26 cellular contexts compared by ENCODE assay signal in the genomic region with DNA sequence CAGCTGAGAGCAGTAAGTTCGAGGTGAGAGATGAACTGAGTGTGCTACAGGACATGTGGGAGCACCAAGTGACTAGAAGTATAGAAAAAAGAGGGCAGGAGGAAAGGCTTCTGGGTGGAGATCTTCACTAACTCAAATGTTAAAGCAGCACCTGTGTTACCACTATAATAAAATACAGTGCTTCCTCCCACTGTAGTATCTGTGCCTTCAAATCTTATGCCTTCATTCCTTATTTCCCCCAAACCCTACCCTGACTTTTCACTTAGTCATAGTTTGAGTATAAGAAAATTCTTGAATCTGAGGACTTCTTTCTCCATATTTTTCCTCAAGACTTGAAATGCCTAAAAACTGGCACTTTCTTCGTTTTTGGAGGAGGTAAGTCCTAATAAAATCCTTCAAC.
DNase-seq lines count a peak whose midpoint lies in the region; ATAC-seq, FAIRE-seq and TF ChIP-seq lines count a peak whose summit lies in the region.
"Had no signal": no experiment of that assay in that cellular context is flagged by ENCODE, and none has a peak within 500 bp of the region (broad histone marks: within the 10 kb centered on the region; RNA-seq: fewer than 3 reads in every experiment).

No MANE protein-coding gene starts in this region.

- CTCF ChIA-PET in A549 (lab: Yijun Ruan, JAX), result interaction anchor here (1.0 to 2.1 kb wide), 4 partner anchors 11 to 131 kb away, joined by 3 to 9 read pairs (median 6); no protein-coding TSS in a partner anchor

- H3K4me3 ChIP-seq in A549, result no peak overlapping the region
- H3K4me3 ChIP-seq: BLaER1, GM12878 had no signal

- H3K27me3 Mint-ChIP-seq in T-helper 17 cell, result peaks cover 32% of the 10 kb centered on the region

- H3K4me2 ChIP-seq in A549, result no peak overlapping the region
- H3K4me2 ChIP-seq: BLaER1 had no signal

- no peak for FAIRE-seq in A549 (lab: Jason Lieb, UNC)
- FAIRE-seq: GM12878, GM12892, GM18507 had no signal

- no peak for TF ChIP-seq POLR2A in A549 (IDR thresholded peaks at IDR 0.05; ENCODE audit: low read length)

- 70% methylated on average over 2 of the region's 2 CpGs for WGBS in A549 (ENCODE audit: missing lambda C conversion rate)

- no peak for TF ChIP-seq EP300 in A549 (IDR thresholded peaks at IDR 0.05)

- no peak for TF ChIP-seq CTCF in A549 (IDR thresholded peaks at IDR 0.05)

- no peak for TF ChIP-seq RAD21 in A549 (conservative IDR thresholded peaks at IDR 0.05 in 1 of 2, IDR thresholded peaks at IDR 0.05 in 1 of 2)

- DNase-seq in A549 (ENCODE audit: low read depth in 1 of 2, low spot score in 1 of 2) (no peak), T-helper 17 cell (no peak), left lobe of liver (ENCODE audit: low spot score) (no peak), anterior cingulate cortex (lab: John Stamatoyannopoulos, UW) (no peak)
- DNase-seq in activated CD4-positive, alpha-beta T cell treated with anti-CD3 and anti-CD28 coated beads, Interleukin-2, amount 50 U/mL, for 48 hours, result no peak
- DNase-seq: ACHN; BE2C; C1 segment of cervical spinal cord; CD4-positive, alpha-beta memory T cell; CD4-positive, CD25-positive, alpha-beta regulatory T cell; CD8-positive, alpha-beta memory T cell; COR-L47; DMS 273 treated with DMSO at 0.1 percent for 48 hours; DMS153; DMS53; DMS79; DND-41; EL; GDM1 had no signal

- H3K36me3 Mint-ChIP-seq in T-helper 17 cell (ENCODE audit: low read depth), result no peaks in the 10 kb centered on the region
- H3K36me3 Mint-ChIP-seq: CD4-positive, alpha-beta memory T cell; CD4-positive, CD25-positive, alpha-beta regulatory T cell; CD8-positive, alpha-beta memory T cell had no signal

- peak; percentile 2 to 3; a peak in 2 of 6 replicates for ATAC-seq in A549
- ATAC-seq in T-helper 17 cell, result no peak
- peak; percentile 20 for ATAC-seq in left lobe of liver
- ATAC-seq in GM19397 (IDR thresholded peaks at IDR 0.05; ENCODE audit: unreplicated experiment), result no peak
- ATAC-seq: GM12878 had no signal

- POLR2A ChIA-PET in A549 (lab: Yijun Ruan, JAX), result no interaction called here

- peak overlapping the region; percentile 8 to 17; a peak in 1 of 6 replicates for H3K27ac ChIP-seq in A549
- H3K27ac ChIP-seq: 22Rv1, BLaER1 had no signal

- H3K9me3 ChIP-seq in A549, result peaks cover 2% of the 10 kb centered on the region; the same call in 1 of the 3 replicates
- H3K9me3 ChIP-seq in T-helper 17 cell (ENCODE audit: control insufficient read depth, low read length, poor library complexity, severe bottlenecking), result no peaks in the 10 kb centered on the region
- H3K9me3 ChIP-seq: BE2C had no signal

- peaks cover 3% of the 10 kb centered on the region for H3K4me1 Mint-ChIP-seq in T-helper 17 cell
- H3K4me1 Mint-ChIP-seq: CD14-positive monocyte; CD4-positive, alpha-beta memory T cell; CD4-positive, CD25-positive, alpha-beta regulatory T cell; CD8-positive, alpha-beta memory T cell had no signal

- H3K4me3 Mint-ChIP-seq in T-helper 17 cell, result no peak overlapping the region
- H3K4me3 Mint-ChIP-seq: CD14-positive monocyte; CD4-positive, alpha-beta memory T cell; CD4-positive, CD25-positive, alpha-beta regulatory T cell; CD8-positive, alpha-beta memory T cell had no signal

- peak overlapping the region; percentile 11 for H3K27ac Mint-ChIP-seq in T-helper 17 cell
- H3K27ac Mint-ChIP-seq: CD14-positive monocyte; CD4-positive, alpha-beta memory T cell; CD4-positive, CD25-positive, alpha-beta regulatory T cell; CD8-positive, alpha-beta memory T cell had no signal

- H3K4me1 ChIP-seq in A549, result peaks cover 20% of the 10 kb centered on the region
- H3K4me1 ChIP-seq: BE2C, BLaER1 had no signal

TF ChIP-seq in A549, 52 proteins besides CTCF, POLR2A, EP300 and RAD21:
- TF ChIP-seq FOSB (CRISPR knock-in tag; IDR thresholded peaks at IDR 0.05) (no peak), GATA3 (IDR thresholded peaks at IDR 0.05; ENCODE audit: borderline replicate concordance) (no peak), HOXA7 (CRISPR knock-in tag; IDR thresholded peaks at IDR 0.05) (peak; percentile 62; the same call in 1 of the 2 replicates), MAFK (IDR thresholded peaks at IDR 0.05; ENCODE audit: partially characterized antibody) (no peak), POLR2AphosphoS2 (conservative IDR thresholded peaks at IDR 0.05; ENCODE audit: low read length) (peak; percentile 68; the same call in 1 of the 2 replicates)
- TF ChIP-seq, protein P1, sequence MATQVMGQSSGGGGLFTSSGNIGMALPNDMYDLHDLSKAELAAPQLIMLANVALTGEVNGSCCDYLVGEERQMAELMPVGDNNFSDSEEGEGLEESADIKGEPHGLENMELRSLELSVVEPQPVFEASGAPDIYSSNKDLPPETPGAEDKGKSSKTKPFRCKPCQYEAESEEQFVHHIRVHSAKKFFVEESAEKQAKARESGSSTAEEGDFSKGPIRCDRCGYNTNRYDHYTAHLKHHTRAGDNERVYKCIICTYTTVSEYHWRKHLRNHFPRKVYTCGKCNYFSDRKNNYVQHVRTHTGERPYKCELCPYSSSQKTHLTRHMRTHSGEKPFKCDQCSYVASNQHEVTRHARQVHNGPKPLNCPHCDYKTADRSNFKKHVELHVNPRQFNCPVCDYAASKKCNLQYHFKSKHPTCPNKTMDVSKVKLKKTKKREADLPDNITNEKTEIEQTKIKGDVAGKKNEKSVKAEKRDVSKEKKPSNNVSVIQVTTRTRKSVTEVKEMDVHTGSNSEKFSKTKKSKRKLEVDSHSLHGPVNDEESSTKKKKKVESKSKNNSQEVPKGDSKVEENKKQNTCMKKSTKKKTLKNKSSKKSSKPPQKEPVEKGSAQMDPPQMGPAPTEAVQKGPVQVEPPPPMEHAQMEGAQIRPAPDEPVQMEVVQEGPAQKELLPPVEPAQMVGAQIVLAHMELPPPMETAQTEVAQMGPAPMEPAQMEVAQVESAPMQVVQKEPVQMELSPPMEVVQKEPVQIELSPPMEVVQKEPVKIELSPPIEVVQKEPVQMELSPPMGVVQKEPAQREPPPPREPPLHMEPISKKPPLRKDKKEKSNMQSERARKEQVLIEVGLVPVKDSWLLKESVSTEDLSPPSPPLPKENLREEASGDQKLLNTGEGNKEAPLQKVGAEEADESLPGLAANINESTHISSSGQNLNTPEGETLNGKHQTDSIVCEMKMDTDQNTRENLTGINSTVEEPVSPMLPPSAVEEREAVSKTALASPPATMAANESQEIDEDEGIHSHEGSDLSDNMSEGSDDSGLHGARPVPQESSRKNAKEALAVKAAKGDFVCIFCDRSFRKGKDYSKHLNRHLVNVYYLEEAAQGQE (IDR thresholded peaks at IDR 0.05), result no peak

Comparison
In these comparisons a context has a peak if more than half of its experiments do, and no peak if none do; other contexts are left out.
1. ATAC-seq: peak in A549 (2 of 2) and left lobe of liver (single experiment); none in T-helper 17 cell (single experiment) and GM19397 (single experiment).